Comparison of ENCODE assay signal across 1 cellular context in genomic region chr1:205444931-205445652, GRCh38.
TF ChIP-seq lines count a peak whose summit lies in the region.

No MANE protein-coding gene starts in this region.

TF ChIP-seq in HepG2, 621 proteins besides CTCF, POLR2A, EP300 and RAD21:
- TF ChIP-seq, protein P1, sequence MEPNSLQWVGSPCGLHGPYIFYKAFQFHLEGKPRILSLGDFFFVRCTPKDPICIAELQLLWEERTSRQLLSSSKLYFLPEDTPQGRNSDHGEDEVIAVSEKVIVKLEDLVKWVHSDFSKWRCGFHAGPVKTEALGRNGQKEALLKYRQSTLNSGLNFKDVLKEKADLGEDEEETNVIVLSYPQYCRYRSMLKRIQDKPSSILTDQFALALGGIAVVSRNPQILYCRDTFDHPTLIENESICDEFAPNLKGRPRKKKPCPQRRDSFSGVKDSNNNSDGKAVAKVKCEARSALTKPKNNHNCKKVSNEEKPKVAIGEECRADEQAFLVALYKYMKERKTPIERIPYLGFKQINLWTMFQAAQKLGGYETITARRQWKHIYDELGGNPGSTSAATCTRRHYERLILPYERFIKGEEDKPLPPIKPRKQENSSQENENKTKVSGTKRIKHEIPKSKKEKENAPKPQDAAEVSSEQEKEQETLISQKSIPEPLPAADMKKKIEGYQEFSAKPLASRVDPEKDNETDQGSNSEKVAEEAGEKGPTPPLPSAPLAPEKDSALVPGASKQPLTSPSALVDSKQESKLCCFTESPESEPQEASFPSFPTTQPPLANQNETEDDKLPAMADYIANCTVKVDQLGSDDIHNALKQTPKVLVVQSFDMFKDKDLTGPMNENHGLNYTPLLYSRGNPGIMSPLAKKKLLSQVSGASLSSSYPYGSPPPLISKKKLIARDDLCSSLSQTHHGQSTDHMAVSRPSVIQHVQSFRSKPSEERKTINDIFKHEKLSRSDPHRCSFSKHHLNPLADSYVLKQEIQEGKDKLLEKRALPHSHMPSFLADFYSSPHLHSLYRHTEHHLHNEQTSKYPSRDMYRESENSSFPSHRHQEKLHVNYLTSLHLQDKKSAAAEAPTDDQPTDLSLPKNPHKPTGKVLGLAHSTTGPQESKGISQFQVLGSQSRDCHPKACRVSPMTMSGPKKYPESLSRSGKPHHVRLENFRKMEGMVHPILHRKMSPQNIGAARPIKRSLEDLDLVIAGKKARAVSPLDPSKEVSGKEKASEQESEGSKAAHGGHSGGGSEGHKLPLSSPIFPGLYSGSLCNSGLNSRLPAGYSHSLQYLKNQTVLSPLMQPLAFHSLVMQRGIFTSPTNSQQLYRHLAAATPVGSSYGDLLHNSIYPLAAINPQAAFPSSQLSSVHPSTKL (CRISPR knock-in tag; IDR thresholded peaks at IDR 0.05): no peak
- TF ChIP-seq PLRG1 (conservative IDR thresholded peaks at IDR 0.05) (no peak), TAF15 (IDR thresholded peaks at IDR 0.05; ENCODE audit: low read depth, low read length, poor library complexity, severe bottlenecking) (no peak), ZNF629 (CRISPR knock-in tag; conservative IDR thresholded peaks at IDR 0.05) (no peak), GABPA (IDR thresholded peaks at IDR 0.05; ENCODE audit: low read depth, low read length) (no peak), GABPA (CRISPR knock-in tag; IDR thresholded peaks at IDR 0.05; ENCODE audit: low read depth) (no peak), ZNF773 (CRISPR knock-in tag; IDR thresholded peaks at IDR 0.05; ENCODE audit: borderline replicate concordance) (no peak), ZNF326 (CRISPR knock-in tag; IDR thresholded peaks at IDR 0.05; ENCODE audit: borderline replicate concordance) (no peak), KLF12 (CRISPR knock-in tag; IDR thresholded peaks at IDR 0.05; ENCODE audit: borderline replicate concordance) (no peak), REST (IDR thresholded peaks at IDR 0.05; ENCODE audit: borderline replicate concordance in 1 of 2, low read depth in 1 of 2, low read length in 2 of 2) (no peak), CENPT (CRISPR knock-in tag; IDR thresholded peaks at IDR 0.05; ENCODE audit: low read depth) (no peak), ZBTB7A (CRISPR knock-in tag; IDR thresholded peaks at IDR 0.05) (no peak), SKIL (CRISPR knock-in tag; IDR thresholded peaks at IDR 0.05; ENCODE audit: borderline replicate concordance) (no peak), ZNF18 (CRISPR knock-in tag; IDR thresholded peaks at IDR 0.05; ENCODE audit: insufficient replicate concordance) (no peak), MED1 (CRISPR knock-in tag; IDR thresholded peaks at IDR 0.05) (no peak), ZNF235 (CRISPR knock-in tag; IDR thresholded peaks at IDR 0.05; ENCODE audit: borderline replicate concordance) (no peak)
- TF ChIP-seq, protein P2, sequence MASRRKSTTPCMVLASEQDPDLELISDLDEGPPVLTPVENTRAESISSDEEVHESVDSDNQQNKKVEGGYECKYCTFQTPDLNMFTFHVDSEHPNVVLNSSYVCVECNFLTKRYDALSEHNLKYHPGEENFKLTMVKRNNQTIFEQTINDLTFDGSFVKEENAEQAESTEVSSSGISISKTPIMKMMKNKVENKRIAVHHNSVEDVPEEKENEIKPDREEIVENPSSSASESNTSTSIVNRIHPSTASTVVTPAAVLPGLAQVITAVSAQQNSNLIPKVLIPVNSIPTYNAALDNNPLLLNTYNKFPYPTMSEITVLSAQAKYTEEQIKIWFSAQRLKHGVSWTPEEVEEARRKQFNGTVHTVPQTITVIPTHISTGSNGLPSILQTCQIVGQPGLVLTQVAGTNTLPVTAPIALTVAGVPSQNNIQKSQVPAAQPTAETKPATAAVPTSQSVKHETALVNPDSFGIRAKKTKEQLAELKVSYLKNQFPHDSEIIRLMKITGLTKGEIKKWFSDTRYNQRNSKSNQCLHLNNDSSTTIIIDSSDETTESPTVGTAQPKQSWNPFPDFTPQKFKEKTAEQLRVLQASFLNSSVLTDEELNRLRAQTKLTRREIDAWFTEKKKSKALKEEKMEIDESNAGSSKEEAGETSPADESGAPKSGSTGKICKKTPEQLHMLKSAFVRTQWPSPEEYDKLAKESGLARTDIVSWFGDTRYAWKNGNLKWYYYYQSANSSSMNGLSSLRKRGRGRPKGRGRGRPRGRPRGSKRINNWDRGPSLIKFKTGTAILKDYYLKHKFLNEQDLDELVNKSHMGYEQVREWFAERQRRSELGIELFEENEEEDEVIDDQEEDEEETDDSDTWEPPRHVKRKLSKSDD (CRISPR knock-in tag; IDR thresholded peaks at IDR 0.05; ENCODE audit: low read depth): no peak
- TF ChIP-seq, protein P3, sequence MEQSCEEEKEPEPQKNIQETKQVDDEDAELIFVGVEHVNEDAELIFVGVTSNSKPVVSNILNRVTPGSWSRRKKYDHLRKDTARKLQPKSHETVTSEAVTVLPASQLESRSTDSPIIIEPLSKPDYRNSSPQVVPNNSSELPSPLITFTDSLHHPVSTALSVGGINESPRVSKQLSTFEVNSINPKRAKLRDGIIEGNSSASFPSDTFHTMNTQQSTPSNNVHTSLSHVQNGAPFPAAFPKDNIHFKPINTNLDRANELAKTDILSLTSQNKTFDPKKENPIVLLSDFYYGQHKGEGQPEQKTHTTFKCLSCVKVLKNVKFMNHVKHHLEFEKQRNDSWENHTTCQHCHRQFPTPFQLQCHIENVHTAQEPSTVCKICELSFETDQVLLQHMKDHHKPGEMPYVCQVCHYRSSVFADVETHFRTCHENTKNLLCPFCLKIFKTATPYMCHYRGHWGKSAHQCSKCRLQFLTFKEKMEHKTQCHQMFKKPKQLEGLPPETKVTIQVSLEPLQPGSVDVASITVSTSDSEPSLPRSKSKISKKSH (CRISPR knock-in tag; IDR thresholded peaks at IDR 0.05; ENCODE audit: borderline replicate concordance): no peak
- TF ChIP-seq, protein P4, sequence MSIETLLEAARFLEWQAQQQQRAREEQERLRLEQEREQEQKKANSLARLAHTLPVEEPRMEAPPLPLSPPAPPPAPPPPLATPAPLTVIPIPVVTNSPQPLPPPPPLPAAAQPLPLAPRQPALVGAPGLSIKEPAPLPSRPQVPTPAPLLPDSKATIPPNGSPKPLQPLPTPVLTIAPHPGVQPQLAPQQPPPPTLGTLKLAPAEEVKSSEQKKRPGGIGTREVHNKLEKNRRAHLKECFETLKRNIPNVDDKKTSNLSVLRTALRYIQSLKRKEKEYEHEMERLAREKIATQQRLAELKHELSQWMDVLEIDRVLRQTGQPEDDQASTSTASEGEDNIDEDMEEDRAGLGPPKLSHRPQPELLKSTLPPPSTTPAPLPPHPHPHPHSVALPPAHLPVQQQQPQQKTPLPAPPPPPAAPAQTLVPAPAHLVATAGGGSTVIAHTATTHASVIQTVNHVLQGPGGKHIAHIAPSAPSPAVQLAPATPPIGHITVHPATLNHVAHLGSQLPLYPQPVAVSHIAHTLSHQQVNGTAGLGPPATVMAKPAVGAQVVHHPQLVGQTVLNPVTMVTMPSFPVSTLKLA (IDR thresholded peaks at IDR 0.05): no peak
